In genomic region chr12:99393763-99394162, GRCh38 we compare ENCODE assay signal across 20 cellular contexts.
DNase-seq lines count a peak whose midpoint lies in the region; ATAC-seq and TF ChIP-seq lines count a peak whose summit lies in the region.
"Had no signal": no experiment of that assay in that cellular context is flagged by ENCODE, and none has a peak within 500 bp of the region (broad histone marks: within the 10 kb centered on the region; RNA-seq: fewer than 3 reads in every experiment).

No MANE protein-coding gene starts in this region.

- in situ Hi-C loops in brain microvascular endothelial cell (cut with HindIII; ENCODE audit: low pct_ligation_motif_present, low sequenced_read_pairs) = no loop called here

- DNase-seq in NOMO-1 treated with DMSO at 0.1 percent for 48 hours (lab: John Stamatoyannopoulos, UW; ENCODE audit: unreplicated experiment) = peak; percentile 6
- DNase-seq in NOMO-1 (lab: John Stamatoyannopoulos, UW; ENCODE audit: unreplicated experiment in 2 of 2) = no peak
- no peak for DNase-seq in nephron progenitor cell
- no peak for DNase-seq in stimulated activated CD4-positive, alpha-beta T cell treated with anti-CD3 and anti-CD28 coated beads, Interleukin-2, amount 100 ng/mL, for 24 hours
- no peak for DNase-seq in brain microvascular endothelial cell
- DNase-seq: activated CD8-positive, alpha-beta memory T cell treated with anti-CD3 and anti-CD28 coated beads for 24 hours; activated gamma-delta T cell; CD8-positive, alpha-beta memory T cell; heart left ventricle; mucosa of descending colon; NCI-H2081 treated with DMSO at 0.1 percent for 48 hours; ovary; small intestine had no signal

- no peak overlapping the region for H3K27ac Mint-ChIP-seq in nephron progenitor cell
- H3K27ac Mint-ChIP-seq: CD8-positive, alpha-beta memory T cell; dendritic cell treated with granulocyte-macrophage colony-stimulating factor and Interleukin-4, amounts not matched to agents 40 ng/mL and 50 ng/mL, for 4 days had no signal

- no peaks in the 10 kb centered on the region for H3K4me1 Mint-ChIP-seq in nephron progenitor cell
- H3K4me1 Mint-ChIP-seq: CD8-positive, alpha-beta memory T cell had no signal

- H3K27ac ChIP-seq in brain microvascular endothelial cell = no peak overlapping the region
- H3K27ac ChIP-seq: esophagus muscularis mucosa, heart left ventricle, ovary, SK-N-MC, VCaP had no signal

- H3K9me3 Mint-ChIP-seq in nephron progenitor cell = peaks cover 2% of the 10 kb centered on the region
- H3K9me3 Mint-ChIP-seq: dendritic cell treated with granulocyte-macrophage colony-stimulating factor and Interleukin-4, amounts not matched to agents 40 ng/mL and 50 ng/mL, for 4 days had no signal

- H3K27me3 Mint-ChIP-seq in nephron progenitor cell (ENCODE audit: low read depth, poor library complexity) = no peaks in the 10 kb centered on the region
- H3K27me3 Mint-ChIP-seq: CD8-positive, alpha-beta memory T cell; dendritic cell treated with granulocyte-macrophage colony-stimulating factor and Interleukin-4, amounts not matched to agents 40 ng/mL and 50 ng/mL, for 4 days had no signal

- no peak overlapping the region for H3K4me3 ChIP-seq in brain microvascular endothelial cell (ENCODE audit: low read depth, low read length)
- H3K4me3 ChIP-seq: esophagus muscularis mucosa, heart left ventricle, mucosa of descending colon, ovary, SK-N-MC had no signal

- H3K36me3 ChIP-seq in brain microvascular endothelial cell (replicated peaks) = no peaks in the 10 kb centered on the region
- H3K36me3 ChIP-seq: esophagus muscularis mucosa, heart left ventricle, ovary had no signal

- H3K27me3 ChIP-seq in brain microvascular endothelial cell (replicated peaks) = no peaks in the 10 kb centered on the region
- H3K27me3 ChIP-seq: esophagus muscularis mucosa, heart left ventricle, ovary had no signal

- H3K4me3 Mint-ChIP-seq in nephron progenitor cell = no peak overlapping the region
- H3K4me3 Mint-ChIP-seq: CD8-positive, alpha-beta memory T cell; dendritic cell treated with granulocyte-macrophage colony-stimulating factor and Interleukin-4, amounts not matched to agents 40 ng/mL and 50 ng/mL, for 4 days had no signal

- TF ChIP-seq CTCF in nephron progenitor cell (IDR thresholded peaks at IDR 0.05) = no peak
- TF ChIP-seq CTCF in brain microvascular endothelial cell (IDR thresholded peaks at IDR 0.05; ENCODE audit: low read depth, low read length, missing control alignments) = no peak

- H3K36me3 Mint-ChIP-seq in nephron progenitor cell (ENCODE audit: low read depth) = no peaks in the 10 kb centered on the region
- H3K36me3 Mint-ChIP-seq: CD8-positive, alpha-beta memory T cell had no signal

- ATAC-seq in HG02623 (IDR thresholded peaks at IDR 0.05; ENCODE audit: unreplicated experiment) (peak; percentile 55), HG03354 (IDR thresholded peaks at IDR 0.05; ENCODE audit: poor library complexity, severe bottlenecking, unreplicated experiment) (peak; percentile 88), GM18858 (IDR thresholded peaks at IDR 0.05; ENCODE audit: unreplicated experiment) (no peak)
- ATAC-seq: heart left ventricle, mucosa of descending colon had no signal
